25 cellular contexts compared by ENCODE assay signal in genomic region chr7:114631249-114631822, GRCh38.
DNase-seq lines count a peak whose midpoint lies in the region; ATAC-seq lines count a peak whose summit lies in the region.
"Had no signal": no experiment of that assay in that cellular context is flagged by ENCODE, and none has a peak within 500 bp of the region (broad histone marks: within the 10 kb centered on the region; RNA-seq: fewer than 3 reads in every experiment).

No MANE protein-coding gene starts in this region.

- ATAC-seq in HG02870 (IDR thresholded peaks at IDR 0.05; ENCODE audit: unreplicated experiment), result peak; percentile 65
- no peak for ATAC-seq in GM21447 (IDR thresholded peaks at IDR 0.05; ENCODE audit: unreplicated experiment)
- ATAC-seq: activated naive CD4-positive, alpha-beta T cell treated with anti-CD3 and anti-CD28 coated beads, Interleukin-2, amount 50 U/mL, for 72 hours; activated T-helper 17 cell treated with anti-CD3 and anti-CD28 coated beads, Interleukin-2, amount 50 U/mL, for 72 hours; K562; left lobe of liver; naive thymus-derived CD8-positive, alpha-beta T cell; sciatic nerve had no signal

- H3K79me1 ChIP-seq in mesendoderm (ENCODE audit: low read length), result no peaks in the 10 kb centered on the region

- no CpG with 5 or more reads among the region's 3 CpGs for WGBS in mesendoderm (ENCODE audit: extremely low coverage, insufficient coverage, low lambda C conversion rate)

- H3K4ac ChIP-seq in mesendoderm (ENCODE audit: low read depth, low read length), result no peak overlapping the region

- no peak overlapping the region for H3K4me3 ChIP-seq in mesendoderm (ENCODE audit: low read length)
- H3K4me3 ChIP-seq: GM23248, K562 had no signal

- H3K18ac ChIP-seq in mesendoderm (ENCODE audit: low read length), result no peak overlapping the region

- DNase-seq in NCI-H1417 (lab: John Stamatoyannopoulos, UW), result peak; percentile 17 to 66 (median 34)
- no peak for DNase-seq in NCI-H1417 treated with DMSO at 0.1 percent for 48 hours (lab: John Stamatoyannopoulos, UW)
- peak; percentile 84 for DNase-seq in NCI-H69 (lab: John Stamatoyannopoulos, UW)
- peak; percentile 65 for DNase-seq in mesendoderm
- no peak for DNase-seq in kidney glomerular epithelial cell (lab: John Stamatoyannopoulos, UW)
- DNase-seq in DMS114 treated with DMSO at 0.1 percent for 48 hours (lab: John Stamatoyannopoulos, UW; ENCODE audit: unreplicated experiment), result no peak
- DNase-seq: aorta; caudate nucleus; CD4-positive, alpha-beta memory T cell; GM23248; MM.1S; naive thymus-derived CD8-positive, alpha-beta T cell; NCI-H1694; stimulated activated CD8-positive, alpha-beta memory T cell treated with anti-CD3 and anti-CD28 coated beads, Interleukin-4, amount 100 ng/mL, for 48 hours; trophoblast cell; WERI-Rb-1 had no signal

- no peak overlapping the region for H3K56ac ChIP-seq in mesendoderm (ENCODE audit: low read length)

- H3K9ac ChIP-seq in mesendoderm (ENCODE audit: low read length), result no peak overlapping the region
- H3K9ac ChIP-seq: GM23248 had no signal

- no peak overlapping the region for H2BK5ac ChIP-seq in mesendoderm (ENCODE audit: low read length)

- no peak overlapping the region for H2BK15ac ChIP-seq in mesendoderm (replicated peaks; ENCODE audit: low read depth)

- H3K27me3 ChIP-seq in mesendoderm (ENCODE audit: insufficient read depth, low read length, poor library complexity), result no peaks in the 10 kb centered on the region

- H2BK120ac ChIP-seq in mesendoderm (ENCODE audit: low read depth, low read length), result no peak overlapping the region

- H3K27ac ChIP-seq in mesendoderm (ENCODE audit: low read depth, low read length), result no peak overlapping the region
- H3K27ac ChIP-seq: 22Rv1, GM23248, RWPE1, WERI-Rb-1 had no signal

- H3K23ac ChIP-seq in mesendoderm (ENCODE audit: low read length), result no peak overlapping the region

- no peaks in the 10 kb centered on the region for H3K79me2 ChIP-seq in mesendoderm (ENCODE audit: control insufficient read depth, insufficient read depth, low read length)

- no peak overlapping the region for H2AK5ac ChIP-seq in mesendoderm (ENCODE audit: low read length)

- peaks cover 6% of the 10 kb centered on the region for H3K4me1 ChIP-seq in mesendoderm (ENCODE audit: control insufficient read depth, low read depth, low read length)

- H3K36me3 ChIP-seq in mesendoderm (ENCODE audit: control insufficient read depth, insufficient read depth, low read length), result no peaks in the 10 kb centered on the region

- H4K5ac ChIP-seq in mesendoderm (ENCODE audit: low read length), result no peak overlapping the region

- H4K8ac ChIP-seq in mesendoderm (ENCODE audit: low read depth, low read length), result no peak overlapping the region

- no peak overlapping the region for H3K4me2 ChIP-seq in mesendoderm (ENCODE audit: low read length)

Comparison
In these comparisons a context has a peak if more than half of its experiments do, and no peak if none do; other contexts are left out.
1. DNase-seq: peak in NCI-H1417 (3 of 3), NCI-H69 (single experiment) and mesendoderm (single experiment); none in NCI-H1417 treated with DMSO at 0.1 percent for 48 hours (single experiment), kidney glomerular epithelial cell (single experiment) and DMS114 treated with DMSO at 0.1 percent for 48 hours (single experiment).